ENCODE assay signal across 1 cellular context in the genomic region with DNA sequence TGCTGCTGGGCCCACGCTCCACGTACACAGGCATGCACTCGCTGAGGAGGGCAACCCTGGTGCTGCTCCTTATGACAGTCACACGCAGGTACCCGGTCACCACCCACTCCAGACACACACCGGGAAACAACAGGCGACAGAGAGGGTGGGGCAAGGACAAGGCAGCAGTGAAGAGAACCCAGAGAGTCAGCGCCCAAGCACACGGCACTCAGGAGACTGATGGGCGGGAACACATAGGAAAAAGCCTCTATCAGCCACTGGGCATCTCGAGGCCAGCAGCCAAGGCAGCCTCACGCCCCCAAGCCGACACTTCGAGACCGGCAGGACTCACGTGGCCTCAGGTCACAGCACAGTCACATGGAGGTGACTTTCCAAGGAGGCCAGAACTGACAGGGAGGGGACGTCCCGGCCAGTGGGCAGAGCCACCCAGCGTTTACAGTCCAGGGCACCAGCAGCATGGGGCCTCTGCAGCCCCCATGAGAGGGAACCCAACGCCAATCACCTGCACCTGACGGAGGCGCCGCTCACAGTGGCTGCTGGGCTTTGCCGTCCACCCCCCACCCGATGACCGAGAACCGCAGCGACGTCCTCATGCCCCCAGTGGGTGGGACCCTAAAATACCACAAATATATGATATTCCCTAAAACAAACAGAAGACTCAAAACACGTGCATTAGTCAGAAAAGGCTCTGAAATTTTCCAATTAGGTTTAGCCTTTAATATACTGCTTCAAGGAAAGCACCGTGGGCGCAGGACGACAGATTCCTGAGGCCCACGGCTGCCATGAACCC.
TF ChIP-seq lines count a peak whose summit lies in the region.

No MANE protein-coding gene starts in this region.

TF ChIP-seq in K562, 482 proteins besides CTCF, POLR2A, EP300 and RAD21 (continued from another document and continues in another):
- TF ChIP-seq, protein P1, sequence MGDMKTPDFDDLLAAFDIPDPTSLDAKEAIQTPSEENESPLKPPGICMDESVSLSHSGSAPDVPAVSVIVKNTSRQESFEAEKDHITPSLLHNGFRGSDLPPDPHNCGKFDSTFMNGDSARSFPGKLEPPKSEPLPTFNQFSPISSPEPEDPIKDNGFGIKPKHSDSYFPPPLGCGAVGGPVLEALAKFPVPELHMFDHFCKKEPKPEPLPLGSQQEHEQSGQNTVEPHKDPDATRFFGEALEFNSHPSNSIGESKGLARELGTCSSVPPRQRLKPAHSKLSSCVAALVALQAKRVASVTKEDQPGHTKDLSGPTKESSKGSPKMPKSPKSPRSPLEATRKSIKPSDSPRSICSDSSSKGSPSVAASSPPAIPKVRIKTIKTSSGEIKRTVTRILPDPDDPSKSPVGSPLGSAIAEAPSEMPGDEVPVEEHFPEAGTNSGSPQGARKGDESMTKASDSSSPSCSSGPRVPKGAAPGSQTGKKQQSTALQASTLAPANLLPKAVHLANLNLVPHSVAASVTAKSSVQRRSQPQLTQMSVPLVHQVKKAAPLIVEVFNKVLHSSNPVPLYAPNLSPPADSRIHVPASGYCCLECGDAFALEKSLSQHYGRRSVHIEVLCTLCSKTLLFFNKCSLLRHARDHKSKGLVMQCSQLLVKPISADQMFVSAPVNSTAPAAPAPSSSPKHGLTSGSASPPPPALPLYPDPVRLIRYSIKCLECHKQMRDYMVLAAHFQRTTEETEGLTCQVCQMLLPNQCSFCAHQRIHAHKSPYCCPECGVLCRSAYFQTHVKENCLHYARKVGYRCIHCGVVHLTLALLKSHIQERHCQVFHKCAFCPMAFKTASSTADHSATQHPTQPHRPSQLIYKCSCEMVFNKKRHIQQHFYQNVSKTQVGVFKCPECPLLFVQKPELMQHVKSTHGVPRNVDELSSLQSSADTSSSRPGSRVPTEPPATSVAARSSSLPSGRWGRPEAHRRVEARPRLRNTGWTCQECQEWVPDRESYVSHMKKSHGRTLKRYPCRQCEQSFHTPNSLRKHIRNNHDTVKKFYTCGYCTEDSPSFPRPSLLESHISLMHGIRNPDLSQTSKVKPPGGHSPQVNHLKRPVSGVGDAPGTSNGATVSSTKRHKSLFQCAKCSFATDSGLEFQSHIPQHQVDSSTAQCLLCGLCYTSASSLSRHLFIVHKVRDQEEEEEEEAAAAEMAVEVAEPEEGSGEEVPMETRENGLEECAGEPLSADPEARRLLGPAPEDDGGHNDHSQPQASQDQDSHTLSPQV (IDR thresholded peaks at IDR 0.05): peak; percentile 27; the same call in 1 of the 2 replicates
- TF ChIP-seq, protein P2, sequence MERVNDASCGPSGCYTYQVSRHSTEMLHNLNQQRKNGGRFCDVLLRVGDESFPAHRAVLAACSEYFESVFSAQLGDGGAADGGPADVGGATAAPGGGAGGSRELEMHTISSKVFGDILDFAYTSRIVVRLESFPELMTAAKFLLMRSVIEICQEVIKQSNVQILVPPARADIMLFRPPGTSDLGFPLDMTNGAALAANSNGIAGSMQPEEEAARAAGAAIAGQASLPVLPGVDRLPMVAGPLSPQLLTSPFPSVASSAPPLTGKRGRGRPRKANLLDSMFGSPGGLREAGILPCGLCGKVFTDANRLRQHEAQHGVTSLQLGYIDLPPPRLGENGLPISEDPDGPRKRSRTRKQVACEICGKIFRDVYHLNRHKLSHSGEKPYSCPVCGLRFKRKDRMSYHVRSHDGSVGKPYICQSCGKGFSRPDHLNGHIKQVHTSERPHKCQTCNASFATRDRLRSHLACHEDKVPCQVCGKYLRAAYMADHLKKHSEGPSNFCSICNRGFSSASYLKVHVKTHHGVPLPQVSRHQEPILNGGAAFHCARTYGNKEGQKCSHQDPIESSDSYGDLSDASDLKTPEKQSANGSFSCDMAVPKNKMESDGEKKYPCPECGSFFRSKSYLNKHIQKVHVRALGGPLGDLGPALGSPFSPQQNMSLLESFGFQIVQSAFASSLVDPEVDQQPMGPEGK (CRISPR knock-in tag; IDR thresholded peaks at IDR 0.05; ENCODE audit: borderline replicate concordance): 0 out of 2 replicates have a peak, but pooled peaks have one; percentile 13
- TF ChIP-seq SMAD2 (IDR thresholded peaks at IDR 0.05; ENCODE audit: low read depth, low read length) (no peak), KDM4B (IDR thresholded peaks at IDR 0.05; ENCODE audit: borderline replicate concordance in 2 of 2, low read depth in 1 of 2) (0 out of 4 replicates have a peak, but pooled peaks of 1 of the 2 experiments have one; percentile 18), MBD2 (IDR thresholded peaks at IDR 0.05; ENCODE audit: borderline replicate concordance, low read depth) (no peak), ERF (CRISPR knock-in tag; IDR thresholded peaks at IDR 0.05) (no peak), GABPB2 (CRISPR knock-in tag; conservative IDR thresholded peaks at IDR 0.05) (no peak), POLR2H (tag; IDR thresholded peaks at IDR 0.05; ENCODE audit: low read depth) (no peak), FOXK1 (CRISPR knock-in tag; IDR thresholded peaks at IDR 0.05; ENCODE audit: borderline replicate concordance) (no peak), SMAD3 (CRISPR knock-in tag; conservative IDR thresholded peaks at IDR 0.05) (0 out of 2 replicates have a peak, but pooled peaks have one; percentile 9), CREB1 (IDR thresholded peaks at IDR 0.05) (no peak), CREB1 (CRISPR knock-in tag; IDR thresholded peaks at IDR 0.05) (no peak), RBM22 (IDR thresholded peaks at IDR 0.05; ENCODE audit: low read depth, low read length, poor library complexity, severe bottlenecking) (no peak), SIN3A (IDR thresholded peaks at IDR 0.05; ENCODE audit: borderline replicate concordance in 2 of 2, control insufficient read depth in 1 of 2, low read depth in 2 of 2, low read length in 2 of 2) (no peak), ZNF431 (CRISPR knock-in tag; IDR thresholded peaks at IDR 0.05) (0 out of 2 replicates have a peak, but pooled peaks have one; percentile 19), KLF10 (CRISPR knock-in tag; IDR thresholded peaks at IDR 0.05) (no peak), BCOR (IDR thresholded peaks at IDR 0.05) (no peak), SMARCC2 (IDR thresholded peaks at IDR 0.05; ENCODE audit: low read depth) (no peak), NR4A1 (CRISPR knock-in tag; IDR thresholded peaks at IDR 0.05) (0 out of 2 replicates have a peak, but pooled peaks have one; percentile 13), NR4A1 (tag; IDR thresholded peaks at IDR 0.05) (no peak), CCAR2 (IDR thresholded peaks at IDR 0.05; ENCODE audit: low read depth, low read length) (no peak), ZNF644 (tag; IDR thresholded peaks at IDR 0.05; ENCODE audit: low read depth) (no peak), SMARCE1 (IDR thresholded peaks at IDR 0.05) (no peak), SIRT6 (IDR thresholded peaks at IDR 0.05; ENCODE audit: low read depth, low read length) (no peak), HDAC3 (IDR thresholded peaks at IDR 0.05; ENCODE audit: borderline replicate concordance, partially characterized antibody) (no peak), ZNF696 (CRISPR knock-in tag; conservative IDR thresholded peaks at IDR 0.05) (no peak), MYNN (IDR thresholded peaks at IDR 0.05) (no peak), MYNN (CRISPR knock-in tag; IDR thresholded peaks at IDR 0.05) (no peak), TARDBP (IDR thresholded peaks at IDR 0.05) (no peak), SRSF9 (IDR thresholded peaks at IDR 0.05; ENCODE audit: borderline replicate concordance, low read depth, low read length) (no peak), MEF2D (tag; conservative IDR thresholded peaks at IDR 0.05; ENCODE audit: low read depth) (no peak), RBFOX2 (IDR thresholded peaks at IDR 0.05; ENCODE audit: low read depth, low read length) (peak; percentile 43; the same call in 1 of the 2 replicates), ZNF589 (CRISPR knock-in tag; IDR thresholded peaks at IDR 0.05; ENCODE audit: low read depth) (no peak), TRIM24 (IDR thresholded peaks at IDR 0.05) (no peak), PML (IDR thresholded peaks at IDR 0.05; ENCODE audit: low read length) (no peak), GATAD2A (IDR thresholded peaks at IDR 0.05) (no peak), ZZZ3 (IDR thresholded peaks at IDR 0.05) (no peak)
- TF ChIP-seq, protein P3, sequence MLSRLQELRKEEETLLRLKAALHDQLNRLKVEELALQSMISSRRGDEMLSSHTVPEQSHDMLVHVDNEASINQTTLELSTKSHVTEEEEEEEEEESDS (CRISPR knock-in tag; IDR thresholded peaks at IDR 0.05): no peak
- TF ChIP-seq, protein P4, sequence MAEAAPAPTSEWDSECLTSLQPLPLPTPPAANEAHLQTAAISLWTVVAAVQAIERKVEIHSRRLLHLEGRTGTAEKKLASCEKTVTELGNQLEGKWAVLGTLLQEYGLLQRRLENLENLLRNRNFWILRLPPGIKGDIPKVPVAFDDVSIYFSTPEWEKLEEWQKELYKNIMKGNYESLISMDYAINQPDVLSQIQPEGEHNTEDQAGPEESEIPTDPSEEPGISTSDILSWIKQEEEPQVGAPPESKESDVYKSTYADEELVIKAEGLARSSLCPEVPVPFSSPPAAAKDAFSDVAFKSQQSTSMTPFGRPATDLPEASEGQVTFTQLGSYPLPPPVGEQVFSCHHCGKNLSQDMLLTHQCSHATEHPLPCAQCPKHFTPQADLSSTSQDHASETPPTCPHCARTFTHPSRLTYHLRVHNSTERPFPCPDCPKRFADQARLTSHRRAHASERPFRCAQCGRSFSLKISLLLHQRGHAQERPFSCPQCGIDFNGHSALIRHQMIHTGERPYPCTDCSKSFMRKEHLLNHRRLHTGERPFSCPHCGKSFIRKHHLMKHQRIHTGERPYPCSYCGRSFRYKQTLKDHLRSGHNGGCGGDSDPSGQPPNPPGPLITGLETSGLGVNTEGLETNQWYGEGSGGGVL (CRISPR knock-in tag; IDR thresholded peaks at IDR 0.05): no peak
- TF ChIP-seq, protein P5, sequence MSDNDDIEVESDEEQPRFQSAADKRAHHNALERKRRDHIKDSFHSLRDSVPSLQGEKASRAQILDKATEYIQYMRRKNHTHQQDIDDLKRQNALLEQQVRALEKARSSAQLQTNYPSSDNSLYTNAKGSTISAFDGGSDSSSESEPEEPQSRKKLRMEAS (CRISPR knock-in tag; IDR thresholded peaks at IDR 0.05): peak; percentile 40; the same call in 1 of the 2 replicates
- TF ChIP-seq, protein P6, sequence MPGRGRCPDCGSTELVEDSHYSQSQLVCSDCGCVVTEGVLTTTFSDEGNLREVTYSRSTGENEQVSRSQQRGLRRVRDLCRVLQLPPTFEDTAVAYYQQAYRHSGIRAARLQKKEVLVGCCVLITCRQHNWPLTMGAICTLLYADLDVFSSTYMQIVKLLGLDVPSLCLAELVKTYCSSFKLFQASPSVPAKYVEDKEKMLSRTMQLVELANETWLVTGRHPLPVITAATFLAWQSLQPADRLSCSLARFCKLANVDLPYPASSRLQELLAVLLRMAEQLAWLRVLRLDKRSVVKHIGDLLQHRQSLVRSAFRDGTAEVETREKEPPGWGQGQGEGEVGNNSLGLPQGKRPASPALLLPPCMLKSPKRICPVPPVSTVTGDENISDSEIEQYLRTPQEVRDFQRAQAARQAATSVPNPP (IDR thresholded peaks at IDR 0.05; ENCODE audit: borderline replicate concordance, insufficient read depth, insufficient read length): no peak
- TF ChIP-seq, protein P7, sequence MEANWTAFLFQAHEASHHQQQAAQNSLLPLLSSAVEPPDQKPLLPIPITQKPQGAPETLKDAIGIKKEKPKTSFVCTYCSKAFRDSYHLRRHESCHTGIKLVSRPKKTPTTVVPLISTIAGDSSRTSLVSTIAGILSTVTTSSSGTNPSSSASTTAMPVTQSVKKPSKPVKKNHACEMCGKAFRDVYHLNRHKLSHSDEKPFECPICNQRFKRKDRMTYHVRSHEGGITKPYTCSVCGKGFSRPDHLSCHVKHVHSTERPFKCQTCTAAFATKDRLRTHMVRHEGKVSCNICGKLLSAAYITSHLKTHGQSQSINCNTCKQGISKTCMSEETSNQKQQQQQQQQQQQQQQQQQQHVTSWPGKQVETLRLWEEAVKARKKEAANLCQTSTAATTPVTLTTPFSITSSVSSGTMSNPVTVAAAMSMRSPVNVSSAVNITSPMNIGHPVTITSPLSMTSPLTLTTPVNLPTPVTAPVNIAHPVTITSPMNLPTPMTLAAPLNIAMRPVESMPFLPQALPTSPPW (CRISPR knock-in tag; IDR thresholded peaks at IDR 0.05): no peak; the same call in 1 of the 2 replicates
- TF ChIP-seq, protein P8, sequence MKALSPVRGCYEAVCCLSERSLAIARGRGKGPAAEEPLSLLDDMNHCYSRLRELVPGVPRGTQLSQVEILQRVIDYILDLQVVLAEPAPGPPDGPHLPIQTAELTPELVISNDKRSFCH (CRISPR knock-in tag; IDR thresholded peaks at IDR 0.05): no peak
- TF ChIP-seq, protein P8 (tag; IDR thresholded peaks at IDR 0.05): no peak
- TF ChIP-seq, protein P9, sequence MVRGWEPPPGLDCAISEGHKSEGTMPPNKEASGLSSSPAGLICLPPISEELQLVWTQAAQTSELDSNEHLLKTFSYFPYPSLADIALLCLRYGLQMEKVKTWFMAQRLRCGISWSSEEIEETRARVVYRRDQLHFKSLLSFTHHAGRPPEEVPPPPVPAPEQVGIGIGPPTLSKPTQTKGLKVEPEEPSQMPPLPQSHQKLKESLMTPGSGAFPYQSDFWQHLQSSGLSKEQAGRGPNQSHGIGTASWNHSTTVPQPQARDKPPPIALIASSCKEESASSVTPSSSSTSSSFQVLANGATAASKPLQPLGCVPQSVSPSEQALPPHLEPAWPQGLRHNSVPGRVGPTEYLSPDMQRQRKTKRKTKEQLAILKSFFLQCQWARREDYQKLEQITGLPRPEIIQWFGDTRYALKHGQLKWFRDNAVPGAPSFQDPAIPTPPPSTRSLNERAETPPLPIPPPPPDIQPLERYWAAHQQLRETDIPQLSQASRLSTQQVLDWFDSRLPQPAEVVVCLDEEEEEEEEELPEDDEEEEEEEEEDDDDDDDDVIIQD (CRISPR knock-in tag; IDR thresholded peaks at IDR 0.05): 0 out of 2 replicates have a peak, but pooled peaks have one; percentile 31
- TF ChIP-seq, protein P10, sequence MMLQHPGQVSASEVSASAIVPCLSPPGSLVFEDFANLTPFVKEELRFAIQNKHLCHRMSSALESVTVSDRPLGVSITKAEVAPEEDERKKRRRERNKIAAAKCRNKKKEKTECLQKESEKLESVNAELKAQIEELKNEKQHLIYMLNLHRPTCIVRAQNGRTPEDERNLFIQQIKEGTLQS (IDR thresholded peaks at IDR 0.05): no peak
- TF ChIP-seq, protein P10 (CRISPR knock-in tag; conservative IDR thresholded peaks at IDR 0.05): no peak
- TF ChIP-seq, protein P11, sequence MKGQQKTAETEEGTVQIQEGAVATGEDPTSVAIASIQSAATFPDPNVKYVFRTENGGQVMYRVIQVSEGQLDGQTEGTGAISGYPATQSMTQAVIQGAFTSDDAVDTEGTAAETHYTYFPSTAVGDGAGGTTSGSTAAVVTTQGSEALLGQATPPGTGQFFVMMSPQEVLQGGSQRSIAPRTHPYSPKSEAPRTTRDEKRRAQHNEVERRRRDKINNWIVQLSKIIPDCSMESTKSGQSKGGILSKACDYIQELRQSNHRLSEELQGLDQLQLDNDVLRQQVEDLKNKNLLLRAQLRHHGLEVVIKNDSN (CRISPR knock-in tag; IDR thresholded peaks at IDR 0.05): peak; percentile 76
